Comparison of ENCODE assay signal across 13 cellular contexts in genomic region chr7:79050592-79050991, GRCh38.
A peak's percentile ranks its signal among the peaks of the same experiment; 100 is the strongest.
DNase-seq lines count a peak whose midpoint lies in the region; ATAC-seq and TF ChIP-seq lines count a peak whose summit lies in the region.
"Had no signal": no experiment of that assay in that cellular context is flagged by ENCODE, and none has a peak within 500 bp of the region (broad histone marks: within the 10 kb centered on the region; RNA-seq: fewer than 3 reads in every experiment).

No MANE protein-coding gene starts in this region.

- no peaks in the 10 kb centered on the region for H3K27me3 ChIP-seq in adrenal gland
- no peaks in the 10 kb centered on the region for H3K27me3 ChIP-seq in foreskin keratinocyte

- H3K27ac ChIP-seq in adrenal gland (no peak overlapping the region), foreskin keratinocyte (no peak overlapping the region)
- H3K27ac ChIP-seq: skin epidermis had no signal

- TF ChIP-seq POLR2A in adrenal gland (IDR thresholded peaks at IDR 0.05), result no peak

- ATAC-seq in foreskin keratinocyte (peak; percentile 87), GM21390 (IDR thresholded peaks at IDR 0.05; ENCODE audit: unreplicated experiment) (no peak), HG03439 (IDR thresholded peaks at IDR 0.05; ENCODE audit: unreplicated experiment) (no peak)
- ATAC-seq: HepG2 had no signal

- H3K4me1 ChIP-seq in adrenal gland (replicated peaks in 1 of 2) (no peaks in the 10 kb centered on the region), foreskin keratinocyte (peaks cover 6% of the 10 kb centered on the region)

- H3K4me3 ChIP-seq in adrenal gland, result peak overlapping the region in 1 of 4 donors; percentile 6
- H3K4me3 ChIP-seq: skin epidermis had no signal

- H3K9me3 ChIP-seq in adrenal gland (replicated peaks in 1 of 3), result no peaks in the 10 kb centered on the region

- TF ChIP-seq CTCF in adrenal gland (IDR thresholded peaks at IDR 0.05), result no peak
- TF ChIP-seq CTCF in foreskin keratinocyte (conservative IDR thresholded peaks at IDR 0.05), result no peak

- no peaks in the 10 kb centered on the region for H3K36me3 ChIP-seq in adrenal gland (replicated peaks in 1 of 2)

- DNase-seq in HT1080 (ENCODE audit: low read depth) (peak; percentile 32), adrenal gland (peak in 6 of 7 donors; percentile 46 to 70 (median 59)), foreskin keratinocyte (peak; percentile 63 to 84), putamen (ENCODE audit: low spot score) (peak; percentile 35), NCI-H1436 treated with DMSO at 0.1 percent for 48 hours (lab: John Stamatoyannopoulos, UW) (no peak)
- DNase-seq in activated CD8-positive, alpha-beta memory T cell treated with anti-CD3 and anti-CD28 coated beads, Interleukin-2, amount 50 U/mL, for 4 hours, result no peak
- DNase-seq: activated T-cell treated with anti-CD3 and anti-CD28 coated beads, Interleukin-2, amount 50 U/mL, for 48 hours; DMS153; NCI-H2107 had no signal

- intact Hi-C loops in adrenal gland (cut with DNase I), result no loop called here

- 53 to 59% (median 57%) methylated on average over 5 of the region's 5 CpGs for WGBS in adrenal gland, 4 donors

Comparison
In these comparisons a context has a peak if more than half of its experiments do, and no peak if none do; other contexts are left out.
1. DNase-seq: peak in HT1080 (single experiment), adrenal gland (6 of 7), foreskin keratinocyte (2 of 2) and putamen (single experiment); none in NCI-H1436 treated with DMSO at 0.1 percent for 48 hours (single experiment) and activated CD8-positive, alpha-beta memory T cell treated with anti-CD3 and anti-CD28 coated beads, Interleukin-2, amount 50 U/mL, for 4 hours (single experiment).